ENCODE assay signal across 14 cellular contexts in the genomic region with DNA sequence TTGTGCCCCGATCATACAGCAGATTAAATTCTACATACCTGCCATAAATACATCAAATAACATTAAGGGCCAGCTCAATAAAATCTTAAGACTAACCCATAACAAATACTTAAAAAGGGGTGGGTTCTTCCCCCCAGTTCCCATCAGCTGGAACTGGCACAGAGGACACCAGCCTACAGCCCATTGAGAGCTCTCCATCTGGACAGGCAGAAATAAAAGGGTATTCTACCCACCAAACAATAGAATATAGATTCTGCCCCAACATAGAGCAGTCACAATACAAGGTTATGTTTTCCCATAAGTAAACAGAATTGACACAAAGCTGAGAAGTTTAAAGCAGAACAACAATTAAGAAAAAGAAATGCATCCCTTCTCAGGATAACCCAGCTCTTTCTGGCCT. TPM values are rescaled to one million over a fixed set of nuclear protein-coding genes. Genes with fewer than 3 reads are reported as not detected.
"Had no signal": no experiment of that assay in that cellular context is flagged by ENCODE, and none has a peak within 500 bp of the region (broad histone marks: within the 10 kb centered on the region; RNA-seq: fewer than 3 reads in every experiment).

No MANE protein-coding gene starts in this region.

- H3K27me3 Mint-ChIP-seq: activated CD4-positive, alpha-beta T cell treated with anti-CD3 and anti-CD28 coated beads, Interleukin-2, amount 10 ng/mL, durations not matched to agents 24 days and 14 days; activated naive CD4-positive, alpha-beta T cell treated with anti-CD3 and anti-CD28 coated beads, Interleukin-2, amount 10 ng/mL, durations not matched to agents 7 days and 5 days; brain; stimulated activated memory B cell treated with anti-CD40 and anti-IgM and Interleukin-4, amounts not matched to agents 10 μg/mL and 1 μg/mL and 100 μg/mL, for 72 hours had no signal

- H3K9me3 Mint-ChIP-seq: activated naive CD4-positive, alpha-beta T cell treated with anti-CD3 and anti-CD28 coated beads, Interleukin-2, amount 10 ng/mL, durations not matched to agents 7 days and 5 days; brain; neural progenitor cell; stimulated activated memory B cell treated with anti-CD40 and anti-IgM and Interleukin-4, amounts not matched to agents 10 μg/mL and 1 μg/mL and 100 μg/mL, for 72 hours had no signal

- ATAC-seq: heart left ventricle; stimulated activated memory B cell treated with anti-CD40 and anti-IgM and Interleukin-4, amounts not matched to agents 10 μg/mL and 1 μg/mL and 100 μg/mL, for 72 hours had no signal

- H3K27ac Mint-ChIP-seq: activated CD4-positive, alpha-beta T cell treated with anti-CD3 and anti-CD28 coated beads, Interleukin-2, amount 10 ng/mL, durations not matched to agents 24 days and 14 days; activated naive CD4-positive, alpha-beta T cell treated with anti-CD3 and anti-CD28 coated beads, Interleukin-2, amount 10 ng/mL, durations not matched to agents 7 days and 5 days; brain; neural progenitor cell; stimulated activated memory B cell treated with anti-CD40 and anti-IgM and Interleukin-4, amounts not matched to agents 10 μg/mL and 1 μg/mL and 100 μg/mL, for 72 hours had no signal

- H3K4me3 Mint-ChIP-seq: activated CD4-positive, alpha-beta T cell treated with anti-CD3 and anti-CD28 coated beads, Interleukin-2, amount 10 ng/mL, durations not matched to agents 24 days and 14 days; activated naive CD4-positive, alpha-beta T cell treated with anti-CD3 and anti-CD28 coated beads, Interleukin-2, amount 10 ng/mL, durations not matched to agents 7 days and 5 days; brain; neural progenitor cell; stimulated activated memory B cell treated with anti-CD40 and anti-IgM and Interleukin-4, amounts not matched to agents 10 μg/mL and 1 μg/mL and 100 μg/mL, for 72 hours had no signal

- DNase-seq: activated CD4-positive, alpha-beta T cell treated with anti-CD3 and anti-CD28 coated beads, Interleukin-2, amount 10 ng/mL, durations not matched to agents 24 days and 14 days; activated CD4-positive, CD25-positive, alpha-beta regulatory T cell; activated naive CD4-positive, alpha-beta T cell treated with anti-CD3 and anti-CD28 coated beads, Interleukin-2, amount 10 ng/mL, durations not matched to agents 7 days and 5 days; dermis blood vessel endothelial cell; foreskin melanocyte; heart left ventricle; SJCRH30; stimulated activated CD4-positive, alpha-beta T cell treated with anti-CD3 and anti-CD28 coated beads, Interleukin-1b, Interleukin-23, amount 100 ng/mL, for 48 hours; trophoblast cell had no signal

RNA-seq across cellular contexts. Expression of a gene that starts 49.7 kb away (rescaled TPM):
- total RNA-seq: cerebellum, dermis blood vessel endothelial cell, heart left ventricle, osteocyte, SJCRH30 had no signal
